ENCODE assay signal across 17 cellular contexts in the genomic region with DNA sequence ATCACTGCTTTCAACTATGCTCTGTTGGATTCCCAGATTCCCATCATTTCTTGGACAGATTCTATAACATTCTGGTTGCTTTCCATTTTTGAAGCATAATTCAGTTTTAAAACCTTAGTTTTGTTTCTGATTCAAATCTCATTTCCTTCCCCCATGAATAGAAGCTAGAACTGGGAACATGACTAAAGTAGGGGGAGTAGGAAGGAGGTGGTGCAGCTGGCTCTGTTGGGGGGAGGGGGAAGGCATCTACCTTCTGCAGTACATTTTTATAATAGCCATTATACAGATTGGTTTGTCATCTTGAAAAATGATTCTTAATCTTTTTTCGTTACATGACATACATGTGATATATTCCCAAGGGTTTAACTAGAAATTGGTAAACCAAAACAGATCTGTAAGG. TPM values are rescaled to one million over a fixed set of nuclear protein-coding genes. Genes with fewer than 3 reads are reported as not detected.
A peak's percentile ranks its signal among the peaks of the same experiment; 100 is the strongest.
DNase-seq lines count a peak whose midpoint lies in the region; ATAC-seq, FAIRE-seq and TF ChIP-seq lines count a peak whose summit lies in the region.
"Had no signal": no experiment of that assay in that cellular context is flagged by ENCODE, and none has a peak within 500 bp of the region (broad histone marks: within the 10 kb centered on the region; RNA-seq: fewer than 3 reads in every experiment).

No MANE protein-coding gene starts in this region.

- H3K4me3 Mint-ChIP-seq in activated CD4-positive, alpha-beta T cell treated with anti-CD3 and anti-CD28 coated beads for 36 hours, result no peak overlapping the region
- H3K4me3 Mint-ChIP-seq in activated CD4-positive, alpha-beta T cell treated with anti-CD3 and anti-CD28 coated beads, Interleukin-2, amount 10 ng/mL, durations not matched to agents 24 days and 14 days, result no peak overlapping the region
- H3K4me3 Mint-ChIP-seq in activated T-helper 17 cell treated with anti-CD3 and anti-CD28 coated beads, Interleukin-2, amount 50 U/mL, for 72 hours, result no peak overlapping the region
- no peak overlapping the region for H3K4me3 Mint-ChIP-seq in stimulated activated effector memory CD8-positive, alpha-beta T cell treated with anti-CD3 and anti-CD28 coated beads, Interleukin-12 subunit alpha, Interleukin-12 subunit beta, amount 100 ng/mL, for 72 hours
- H3K4me3 Mint-ChIP-seq: CD4-positive, CD25-positive, alpha-beta regulatory T cell had no signal

- H3K9me3 ChIP-seq in small intestine (ENCODE audit: control insufficient read depth, low read depth) (no peaks in the 10 kb centered on the region), BE2C (no peaks in the 10 kb centered on the region)
- H3K9me3 ChIP-seq: BLaER1 treated with 17β-estradiol and CSF1 and Interleukin-3, amounts not matched to agents 10 nM and 100 nM; HAP-1 had no signal

- no peak for FAIRE-seq in small intestine (lab: Jason Lieb, UNC)
- FAIRE-seq: GM19239, H1 had no signal

- intact Hi-C loops in activated CD4-positive, alpha-beta T cell treated with anti-CD3 and anti-CD28 coated beads for 36 hours (cut with DNase I, micrococcal nuclease), result no loop called here
- intact Hi-C loops in activated CD4-positive, alpha-beta T cell treated with anti-CD3 and anti-CD28 coated beads, Interleukin-2, amount 10 ng/mL, durations not matched to agents 24 days and 14 days (cut with micrococcal nuclease), result no loop called here

- H3K4me1 ChIP-seq in small intestine (ENCODE audit: control insufficient read depth in 2 of 2, insufficient read depth in 1 of 2, low read depth in 1 of 2, low read length in 1 of 2) (no peaks in the 10 kb centered on the region), BE2C (no peaks in the 10 kb centered on the region)

- H3K4me1 Mint-ChIP-seq in activated CD4-positive, alpha-beta T cell treated with anti-CD3 and anti-CD28 coated beads for 36 hours, result peaks cover 6% of the 10 kb centered on the region
- peaks cover 9% of the 10 kb centered on the region for H3K4me1 Mint-ChIP-seq in activated CD4-positive, alpha-beta T cell treated with anti-CD3 and anti-CD28 coated beads, Interleukin-2, amount 10 ng/mL, durations not matched to agents 24 days and 14 days
- peaks cover 8% of the 10 kb centered on the region for H3K4me1 Mint-ChIP-seq in activated T-helper 17 cell treated with anti-CD3 and anti-CD28 coated beads, Interleukin-2, amount 50 U/mL, for 72 hours
- peaks cover 5% of the 10 kb centered on the region for H3K4me1 Mint-ChIP-seq in stimulated activated effector memory CD8-positive, alpha-beta T cell treated with anti-CD3 and anti-CD28 coated beads, Interleukin-12 subunit alpha, Interleukin-12 subunit beta, amount 100 ng/mL, for 72 hours
- H3K4me1 Mint-ChIP-seq: IgD-negative memory B cell had no signal

- CTCF ChIA-PET in activated CD4-positive, alpha-beta T cell treated with anti-CD3 and anti-CD28 coated beads for 36 hours (lab: Charles Lee), result interaction anchor here (0.6 kb wide), 1 partner anchor 135 kb away, joined by 3 read pairs; no protein-coding TSS in a partner anchor

- no peak for TF ChIP-seq CTCF in fibroblast of pulmonary artery (IDR thresholded peaks at IDR 0.05; ENCODE audit: low read length, missing control alignments)
- TF ChIP-seq CTCF in BE2C (IDR thresholded peaks at IDR 0.05; ENCODE audit: low read depth, low read length), result no peak

- WGBS in small intestine, 3 donors, result 83 to 95% (median 89%) methylated on average over 1 of the region's 1 CpG

- H3K27me3 ChIP-seq in small intestine (ENCODE audit: control insufficient read depth in 2 of 2, insufficient read depth in 2 of 2, low read length in 2 of 2) (no peaks in the 10 kb centered on the region), BE2C (no peaks in the 10 kb centered on the region)
- H3K27me3 ChIP-seq: BLaER1 treated with 17β-estradiol and CSF1 and Interleukin-3, amounts not matched to agents 10 nM and 100 nM had no signal

- H3K36me3 ChIP-seq in small intestine (ENCODE audit: control insufficient read depth in 2 of 2, insufficient read depth in 2 of 2, low read length in 2 of 2) (peaks cover 6 to 8% of the 10 kb centered on the region in 2 donors), BE2C (peaks cover 29% of the 10 kb centered on the region)

- H3K27me3 Mint-ChIP-seq in activated CD4-positive, alpha-beta T cell treated with anti-CD3 and anti-CD28 coated beads for 36 hours, result no peaks in the 10 kb centered on the region
- no peaks in the 10 kb centered on the region for H3K27me3 Mint-ChIP-seq in activated CD4-positive, alpha-beta T cell treated with anti-CD3 and anti-CD28 coated beads, Interleukin-2, amount 10 ng/mL, durations not matched to agents 24 days and 14 days
- H3K27me3 Mint-ChIP-seq in activated T-helper 17 cell treated with anti-CD3 and anti-CD28 coated beads, Interleukin-2, amount 50 U/mL, for 72 hours, result no peaks in the 10 kb centered on the region
- H3K27me3 Mint-ChIP-seq: CD4-positive, CD25-positive, alpha-beta regulatory T cell; IgD-negative memory B cell had no signal

- no peak for ATAC-seq in activated CD4-positive, alpha-beta T cell treated with anti-CD3 and anti-CD28 coated beads for 36 hours
- no peak for ATAC-seq in activated T-helper 17 cell treated with anti-CD3 and anti-CD28 coated beads, Interleukin-2, amount 50 U/mL, for 72 hours (replicated peaks)
- no peak for ATAC-seq in stimulated activated effector memory CD8-positive, alpha-beta T cell treated with anti-CD3 and anti-CD28 coated beads, Interleukin-12 subunit alpha, Interleukin-12 subunit beta, amount 100 ng/mL, for 72 hours
- ATAC-seq: GM12878 had no signal

- no peak overlapping the region for H3K27ac ChIP-seq in small intestine (ENCODE audit: low read depth in 1 of 2, low read length in 1 of 2)
- H3K27ac ChIP-seq: 22Rv1; BLaER1 treated with 17β-estradiol and CSF1 and Interleukin-3, amounts not matched to agents 10 nM and 100 nM had no signal

- H3K27ac Mint-ChIP-seq in activated CD4-positive, alpha-beta T cell treated with anti-CD3 and anti-CD28 coated beads for 36 hours, result peak overlapping the region; percentile 21
- H3K27ac Mint-ChIP-seq in activated CD4-positive, alpha-beta T cell treated with anti-CD3 and anti-CD28 coated beads, Interleukin-2, amount 10 ng/mL, durations not matched to agents 24 days and 14 days, result no peak overlapping the region
- peak overlapping the region; percentile 21 for H3K27ac Mint-ChIP-seq in activated T-helper 17 cell treated with anti-CD3 and anti-CD28 coated beads, Interleukin-2, amount 50 U/mL, for 72 hours
- peak overlapping the region; percentile 62 for H3K27ac Mint-ChIP-seq in stimulated activated effector memory CD8-positive, alpha-beta T cell treated with anti-CD3 and anti-CD28 coated beads, Interleukin-12 subunit alpha, Interleukin-12 subunit beta, amount 100 ng/mL, for 72 hours
- H3K27ac Mint-ChIP-seq: CD4-positive, CD25-positive, alpha-beta regulatory T cell had no signal

- POLR2A ChIA-PET in activated CD4-positive, alpha-beta T cell treated with anti-CD3 and anti-CD28 coated beads for 36 hours (lab: Charles Lee), result interaction anchor here (0.6 kb wide), 1 partner anchor 84 kb away, joined by 3 read pairs; no protein-coding TSS in a partner anchor

- peaks cover 23% of the 10 kb centered on the region for H3K36me3 Mint-ChIP-seq in activated CD4-positive, alpha-beta T cell treated with anti-CD3 and anti-CD28 coated beads for 36 hours (ENCODE audit: low read depth)
- peaks cover 44% of the 10 kb centered on the region for H3K36me3 Mint-ChIP-seq in activated CD4-positive, alpha-beta T cell treated with anti-CD3 and anti-CD28 coated beads, Interleukin-2, amount 10 ng/mL, durations not matched to agents 24 days and 14 days (ENCODE audit: low read depth)
- H3K36me3 Mint-ChIP-seq in activated T-helper 17 cell treated with anti-CD3 and anti-CD28 coated beads, Interleukin-2, amount 50 U/mL, for 72 hours (ENCODE audit: low read depth), result peaks cover 95% of the 10 kb centered on the region
- peaks cover 91% of the 10 kb centered on the region for H3K36me3 Mint-ChIP-seq in stimulated activated effector memory CD8-positive, alpha-beta T cell treated with anti-CD3 and anti-CD28 coated beads, Interleukin-12 subunit alpha, Interleukin-12 subunit beta, amount 100 ng/mL, for 72 hours

- H3K9me3 Mint-ChIP-seq in activated CD4-positive, alpha-beta T cell treated with anti-CD3 and anti-CD28 coated beads for 36 hours (ENCODE audit: low read depth), result no peaks in the 10 kb centered on the region
- H3K9me3 Mint-ChIP-seq in activated CD4-positive, alpha-beta T cell treated with anti-CD3 and anti-CD28 coated beads, Interleukin-2, amount 10 ng/mL, durations not matched to agents 24 days and 14 days, result no peaks in the 10 kb centered on the region
- H3K9me3 Mint-ChIP-seq in activated T-helper 17 cell treated with anti-CD3 and anti-CD28 coated beads, Interleukin-2, amount 50 U/mL, for 72 hours, result no peaks in the 10 kb centered on the region
- H3K9me3 Mint-ChIP-seq in stimulated activated effector memory CD8-positive, alpha-beta T cell treated with anti-CD3 and anti-CD28 coated beads, Interleukin-12 subunit alpha, Interleukin-12 subunit beta, amount 100 ng/mL, for 72 hours, result no peaks in the 10 kb centered on the region
- H3K9me3 Mint-ChIP-seq: CD4-positive, CD25-positive, alpha-beta regulatory T cell; IgD-negative memory B cell had no signal

- no peak for DNase-seq in activated CD4-positive, alpha-beta T cell treated with anti-CD3 and anti-CD28 coated beads for 36 hours
- DNase-seq in activated CD4-positive, alpha-beta T cell treated with anti-CD3 and anti-CD28 coated beads, Interleukin-2, amount 10 ng/mL, durations not matched to agents 24 days and 14 days, result no peak
- peak; percentile 10 for DNase-seq in fibroblast of pulmonary artery (ENCODE audit: low read depth)
- DNase-seq in stimulated activated effector memory CD8-positive, alpha-beta T cell treated with anti-CD3 and anti-CD28 coated beads, Interleukin-12 subunit alpha, Interleukin-12 subunit beta, amount 100 ng/mL, for 72 hours (ENCODE audit: low spot score in 2 of 2), result no peak
- no peak for DNase-seq in ureter (ENCODE audit: low spot score)
- DNase-seq in small intestine, result no peak
- no peak for DNase-seq in BE2C
- DNase-seq: CD4-positive, CD25-positive, alpha-beta regulatory T cell; DMS79 had no signal

- H3K4me3 ChIP-seq in fibroblast of pulmonary artery (replicated peaks; ENCODE audit: low read depth, low read length), result no peak overlapping the region
- no peak overlapping the region for H3K4me3 ChIP-seq in small intestine (ENCODE audit: low read depth in 1 of 2, low read length in 2 of 2)
- no peak overlapping the region for H3K4me3 ChIP-seq in BE2C (ENCODE audit: low read depth, low read length)
- H3K4me3 ChIP-seq: BLaER1 treated with 17β-estradiol and CSF1 and Interleukin-3, amounts not matched to agents 10 nM and 100 nM; GM12878; HAP-1 had no signal

RNA-seq across cellular contexts. Expression of a gene that starts 48.1 kb away (rescaled TPM):
- total RNA-seq in activated CD4-positive, alpha-beta T cell treated with anti-CD3 and anti-CD28 coated beads for 36 hours, result 10 to 100 TPM; 56.6 to 62.1 TPM
- 78.4 and 79.8 TPM in 2 replicates for total RNA-seq in activated CD4-positive, alpha-beta T cell treated with anti-CD3 and anti-CD28 coated beads, Interleukin-2, amount 10 ng/mL, durations not matched to agents 24 days and 14 days
- 10 to 100 TPM; 56.1 to 66.3 TPM for total RNA-seq in activated T-helper 17 cell treated with anti-CD3 and anti-CD28 coated beads, Interleukin-2, amount 50 U/mL, for 72 hours
- total RNA-seq in ureter, result 83.7 TPM
- polyA plus RNA-seq in small intestine, result 10 to 100 TPM; 18.4 to 22.4 (median 22.1) TPM
- polyA plus RNA-seq in BE2C (2012; ENCODE audit: insufficient read depth, insufficient read length, low read depth), result 46.9 TPM
